17 cellular contexts compared by ENCODE assay signal in genomic region chr16:57761301-57761700, GRCh38. TPM values are rescaled to one million over a fixed set of nuclear protein-coding genes. Genes with fewer than 3 reads are reported as not detected.
A peak's percentile ranks its signal among the peaks of the same experiment; 100 is the strongest.
DNase-seq lines count a peak whose midpoint lies in the region; ATAC-seq and TF ChIP-seq lines count a peak whose summit lies in the region.
"Had no signal": no experiment of that assay in that cellular context is flagged by ENCODE, and none has a peak within 500 bp of the region (broad histone marks: within the 10 kb centered on the region; RNA-seq: fewer than 3 reads in every experiment).

No MANE protein-coding gene starts in this region.

- H3K27me3 Mint-ChIP-seq in natural killer cell (ENCODE audit: low read depth in 2 of 2) (no peaks in the 10 kb centered on the region), nephron progenitor cell (ENCODE audit: low read depth, poor library complexity) (peaks cover 3% of the 10 kb centered on the region)
- no peaks in the 10 kb centered on the region for H3K27me3 Mint-ChIP-seq in natural killer cell treated with Interleukin-12 subunit alpha and Interleukin-12 subunit beta and Interleukin-15 and Interleukin-18, amount 100 ng/mL, for 72 hours
- no peaks in the 10 kb centered on the region for H3K27me3 Mint-ChIP-seq in central memory CD8-positive, alpha-beta T cell
- H3K27me3 Mint-ChIP-seq: CD4-positive, alpha-beta T cell had no signal

- peak overlapping the region; percentile 8 to 43 for H3K27ac Mint-ChIP-seq in natural killer cell
- no peak overlapping the region for H3K27ac Mint-ChIP-seq in natural killer cell treated with Interleukin-12 subunit alpha and Interleukin-12 subunit beta and Interleukin-15 and Interleukin-18, amount 100 ng/mL, for 72 hours
- H3K27ac Mint-ChIP-seq in central memory CD8-positive, alpha-beta T cell (ENCODE audit: low read depth): peak overlapping the region; percentile 72
- H3K27ac Mint-ChIP-seq in nephron progenitor cell: peak overlapping the region; percentile 91
- H3K27ac Mint-ChIP-seq: CD4-positive, alpha-beta T cell had no signal

- TF ChIP-seq POLR2A in esophagus muscularis mucosa (IDR thresholded peaks at IDR 0.05; ENCODE audit: low read depth): no peak

- peaks cover 0 to 18% (median 14%) of the 10 kb centered on the region in 4 donors for H3K4me1 ChIP-seq in esophagus muscularis mucosa

- ATAC-seq in natural killer cell: no peak
- no peak for ATAC-seq in natural killer cell treated with Interleukin-12 subunit alpha and Interleukin-12 subunit beta and Interleukin-15 and Interleukin-18, amount 100 ng/mL, for 72 hours
- ATAC-seq in central memory CD8-positive, alpha-beta T cell (replicated peaks; ENCODE audit: extremely low read depth, poor library complexity, severe bottlenecking): no peak
- no peak for ATAC-seq in GM21367 (IDR thresholded peaks at IDR 0.05; ENCODE audit: unreplicated experiment)
- ATAC-seq: A549, SK-N-SH treated with all-trans-retinoic acid at 6 μM for 48 hours had no signal

- H3K27me3 ChIP-seq in esophagus muscularis mucosa: no peaks in the 10 kb centered on the region

- no peak for TF ChIP-seq EP300 in esophagus muscularis mucosa (IDR thresholded peaks at IDR 0.05)

- WGBS in esophagus muscularis mucosa: 87% methylated on average over 9 of the region's 9 CpGs

- H3K4me3 Mint-ChIP-seq in natural killer cell (no peak overlapping the region), nephron progenitor cell (no peak overlapping the region)
- no peak overlapping the region for H3K4me3 Mint-ChIP-seq in natural killer cell treated with Interleukin-12 subunit alpha and Interleukin-12 subunit beta and Interleukin-15 and Interleukin-18, amount 100 ng/mL, for 72 hours
- no peak overlapping the region for H3K4me3 Mint-ChIP-seq in central memory CD8-positive, alpha-beta T cell
- H3K4me3 Mint-ChIP-seq: CD4-positive, alpha-beta T cell had no signal

- H3K9me3 Mint-ChIP-seq in natural killer cell (no peaks in the 10 kb centered on the region), nephron progenitor cell (no peaks in the 10 kb centered on the region)
- H3K9me3 Mint-ChIP-seq in natural killer cell treated with Interleukin-12 subunit alpha and Interleukin-12 subunit beta and Interleukin-15 and Interleukin-18, amount 100 ng/mL, for 72 hours: no peaks in the 10 kb centered on the region
- H3K9me3 Mint-ChIP-seq in central memory CD8-positive, alpha-beta T cell: no peaks in the 10 kb centered on the region
- H3K9me3 Mint-ChIP-seq: CD4-positive, alpha-beta T cell had no signal

- no peak for DNase-seq in natural killer cell
- no peak for DNase-seq in natural killer cell treated with Interleukin-12 subunit alpha and Interleukin-12 subunit beta and Interleukin-15 and Interleukin-18, amount 100 ng/mL, for 72 hours (ENCODE audit: low spot score)
- DNase-seq in central memory CD8-positive, alpha-beta T cell (ENCODE audit: low spot score in 2 of 2): no peak
- no peak for DNase-seq in nephron progenitor cell
- DNase-seq in NCI-H2081 (lab: John Stamatoyannopoulos, UW): no peak
- DNase-seq in esophagus muscularis mucosa (ENCODE audit: extremely low spot score): no peak
- DNase-seq: CD4-positive, alpha-beta T cell; NCI-H1436 treated with DMSO at 0.1 percent for 48 hours; NCI-H2029; NCI-H2171; NCI-H446; NCI-H526 treated with DMSO at 0.1 percent for 48 hours; OCI-M1; SIG-M5 had no signal

- H3K36me3 Mint-ChIP-seq in natural killer cell (no peaks in the 10 kb centered on the region), nephron progenitor cell (ENCODE audit: low read depth) (peaks cover under 1% of the 10 kb centered on the region)
- H3K36me3 Mint-ChIP-seq in natural killer cell treated with Interleukin-12 subunit alpha and Interleukin-12 subunit beta and Interleukin-15 and Interleukin-18, amount 100 ng/mL, for 72 hours: no peaks in the 10 kb centered on the region
- H3K36me3 Mint-ChIP-seq in central memory CD8-positive, alpha-beta T cell (ENCODE audit: insufficient read depth): no peaks in the 10 kb centered on the region

- no peak overlapping the region for H3K27ac ChIP-seq in esophagus muscularis mucosa (replicated peaks in 1 of 4)

- TF ChIP-seq CTCF in natural killer cell (IDR thresholded peaks at IDR 0.05): no peak
- TF ChIP-seq CTCF in nephron progenitor cell (IDR thresholded peaks at IDR 0.05): no peak
- TF ChIP-seq CTCF in esophagus muscularis mucosa (IDR thresholded peaks at IDR 0.05): no peak

- H3K36me3 ChIP-seq in esophagus muscularis mucosa: peaks cover 0 to 95% (median 85%) of the 10 kb centered on the region in 4 donors

- H3K4me3 ChIP-seq in esophagus muscularis mucosa: no peak overlapping the region
- H3K4me3 ChIP-seq: A549 had no signal

- intact Hi-C loops in natural killer cell (cut with micrococcal nuclease): no loop called here
- intact Hi-C loops in esophagus muscularis mucosa (cut with DNase I): no loop called here

- H3K9me3 ChIP-seq in esophagus muscularis mucosa: no peaks in the 10 kb centered on the region
- H3K9me3 ChIP-seq: A549 had no signal

- H3K4me1 Mint-ChIP-seq in natural killer cell (peaks cover 4 to 14% of the 10 kb centered on the region in 2 donors), nephron progenitor cell (peaks cover 22% of the 10 kb centered on the region)
- H3K4me1 Mint-ChIP-seq in natural killer cell treated with Interleukin-12 subunit alpha and Interleukin-12 subunit beta and Interleukin-15 and Interleukin-18, amount 100 ng/mL, for 72 hours (ENCODE audit: low read depth in 2 of 2): peaks cover 0 to 3% of the 10 kb centered on the region in 2 donors
- no peaks in the 10 kb centered on the region for H3K4me1 Mint-ChIP-seq in central memory CD8-positive, alpha-beta T cell

RNA-seq across cellular contexts. Expression of gene KATNB1, which starts 25.7 kb away (rescaled TPM):
- total RNA-seq in natural killer cell (10 to 100 TPM; 23.6 to 34.3 (median 29.7) TPM), esophagus muscularis mucosa (10 to 100 TPM; 10.4 to 16.9 (median 15.3) TPM)
- 10 to 100 TPM; 33.7 to 65.3 TPM for total RNA-seq in natural killer cell treated with Interleukin-12 subunit alpha and Interleukin-12 subunit beta and Interleukin-15 and Interleukin-18, amount 100 ng/mL, for 72 hours

RNA-seq across cellular contexts. Expression of gene KIFC3, which starts 41.0 kb away (rescaled TPM):
- 100 to 1,000 TPM in 1 of 3 donors, 10 to 100 TPM in 2; 54.2 to 106 (median 84.9) TPM for total RNA-seq in natural killer cell
- total RNA-seq in natural killer cell treated with Interleukin-12 subunit alpha and Interleukin-12 subunit beta and Interleukin-15 and Interleukin-18, amount 100 ng/mL, for 72 hours: 10 to 100 TPM in 1 of 2 donors, 1 to 10 TPM in 1; 2.5 to 10.0 TPM
- total RNA-seq in esophagus muscularis mucosa: 10 to 100 TPM; 28.2 to 76.8 (median 46.6) TPM
- total RNA-seq: CD4-positive, alpha-beta T cell had no signal

Comparison
In these comparisons a context has a peak if more than half of its experiments do, and no peak if none do; other contexts are left out.
1. H3K27ac Mint-ChIP-seq: peak in natural killer cell (2 of 2), central memory CD8-positive, alpha-beta T cell (single experiment) and nephron progenitor cell (single experiment); none in natural killer cell treated with Interleukin-12 subunit alpha and Interleukin-12 subunit beta and Interleukin-15 and Interleukin-18, amount 100 ng/mL, for 72 hours (0 of 2).